In the genomic region with DNA sequence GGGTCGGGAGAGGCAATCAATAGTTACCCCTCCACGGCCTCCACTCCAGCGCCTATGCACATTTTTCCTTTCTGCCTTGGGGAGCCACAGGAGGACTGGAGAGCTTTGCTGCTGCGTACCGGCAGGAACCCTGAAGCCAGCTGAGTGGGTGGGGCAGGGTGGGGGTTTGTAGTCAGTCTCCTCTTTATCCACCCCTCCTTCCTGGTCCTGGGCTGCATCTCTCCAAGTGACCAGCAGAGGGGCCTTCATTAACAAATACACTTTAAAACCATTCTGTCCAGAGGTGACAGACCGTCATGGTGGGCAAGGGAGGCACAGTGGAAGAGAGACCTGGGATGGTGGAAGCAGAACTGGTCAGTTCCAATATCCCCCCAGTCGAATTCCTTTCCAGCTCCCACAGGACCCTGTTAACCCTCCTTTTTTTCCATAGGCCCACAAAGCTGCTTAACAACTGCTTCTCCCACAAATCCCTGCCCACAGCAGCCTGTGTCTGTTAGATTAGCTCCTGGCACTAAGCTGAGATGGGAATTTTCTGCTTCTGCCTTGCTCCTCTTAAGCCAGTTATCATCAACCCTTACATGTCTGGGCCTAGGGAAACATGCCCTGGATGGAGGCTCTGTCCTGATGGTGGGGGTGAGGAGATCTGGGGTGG, we compare ENCODE assay signal across 8 cellular contexts. TPM values are rescaled to one million over a fixed set of nuclear protein-coding genes. Genes with fewer than 3 reads are reported as not detected.
DNase-seq lines count a peak whose midpoint lies in the region; TF ChIP-seq lines count a peak whose summit lies in the region.

No MANE protein-coding gene starts in this region.

- no peaks in the 10 kb centered on the region for H3K36me3 ChIP-seq in SJSA1
- no peaks in the 10 kb centered on the region for H3K36me3 ChIP-seq in uterus

- no peaks in the 10 kb centered on the region for H3K9me3 ChIP-seq in SJSA1 (replicated peaks)
- no peaks in the 10 kb centered on the region for H3K9me3 ChIP-seq in uterus

- no peaks in the 10 kb centered on the region for H3K27me3 ChIP-seq in SJSA1 (replicated peaks)
- no peaks in the 10 kb centered on the region for H3K27me3 ChIP-seq in uterus

- in situ Hi-C loops in ACHN (cut with HindIII; ENCODE audit: low pct_ligation_motif_present, low pct_unique_long_range_greater_than_20kb, low sequenced_read_pairs), result no loop called here

- intact Hi-C loops in uterus (cut with DNase I; ENCODE audit: low total_unique reads), result no loop called here

- POLR2A ChIA-PET in GM10248 (lab: Yijun Ruan, JAX), result no interaction called here

- H3K4me1 ChIP-seq in SJSA1 (replicated peaks) (no peaks in the 10 kb centered on the region; the same call in none of the 2 replicates), uterus (peaks cover 0 to 7% of the 10 kb centered on the region in 2 donors)

- TF ChIP-seq CTCF in GM10248 (IDR thresholded peaks at IDR 0.05; ENCODE audit: control extremely low read depth, extremely low read depth, low read depth, missing control alignments) (peak; percentile 61), LNCAP (IDR thresholded peaks at IDR 0.05) (peak; percentile 60), uterus (IDR thresholded peaks at IDR 0.05) (peak; percentile 48 to 71 (median 58))

- H3K27ac ChIP-seq in SJSA1 (no peak overlapping the region), uterus (no peak overlapping the region)

- CTCF ChIA-PET in GM10248 (lab: Yijun Ruan, JAX), result interaction anchor here (0.7 to 6.3 kb wide), 20 partner anchors 10 to 192 kb away, joined by 3 to 53 read pairs (median 5); partner anchors contain the start of genes HINFP and NLRX1

- DNase-seq in ACHN (peak; percentile 70), GM10248 (ENCODE audit: extremely low spot score) (peak; percentile 82), SJSA1 (ENCODE audit: low read depth in 1 of 2, low spot score in 2 of 2) (peak; percentile 22 to 64), ecto neural progenitor cell (ENCODE audit: low spot score) (peak; percentile 83), medulla oblongata (ENCODE audit: extremely low spot score) (peak; percentile 56), uterus (peak; percentile 46 to 56), activated T-cell treated with anti-CD3 and anti-CD28 coated beads for 4 hours (no peak)

- no peak for TF ChIP-seq POLR2A in uterus (IDR thresholded peaks at IDR 0.05)

- H3K4me3 ChIP-seq in SJSA1 (no peak overlapping the region), uterus (no peak overlapping the region)

RNA-seq across cellular contexts. Expression of gene ABCG4, which starts 3.9 kb away (rescaled TPM):
- 0.05 TPM in 1 of 2 replicates, not detected in the other for total RNA-seq in SJSA1 (2014; rRNA removed; shearing (Covaris generic))
- 1 to 10 TPM in 1 of 4 donors, under 1 TPM in 1, not detected in 2; 0.55 to 2.7 TPM for total RNA-seq in uterus

RNA-seq across cellular contexts. Expression of gene HINFP, which starts 23.6 kb away (rescaled TPM):
- 3.1 and 6.7 TPM in 2 replicates for total RNA-seq in SJSA1 (2014; rRNA removed; shearing (Covaris generic))
- total RNA-seq in uterus, result 10 to 100 TPM; 13.5 to 27.6 (median 15.4) TPM

RNA-seq across cellular contexts. Expression of gene NLRX1, which starts 23.6 kb away (rescaled TPM):
- total RNA-seq in SJSA1 (2014; rRNA removed; shearing (Covaris generic)), result 3.1 and 5.5 TPM in 2 replicates
- 10 to 100 TPM in 3 of 4 donors, 1 to 10 TPM in 1; 5.1 to 23.5 (median 16.8) TPM for total RNA-seq in uterus

RNA-seq across cellular contexts. Expression of gene C2CD2L, which starts 37.8 kb away (rescaled TPM):
- 5.1 and 5.4 TPM in 2 replicates for total RNA-seq in SJSA1 (2014; rRNA removed; shearing (Covaris generic))
- 10 to 100 TPM in 1 of 4 donors, 1 to 10 TPM in 3; 1.8 to 14.3 (median 2.7) TPM for total RNA-seq in uterus

RNA-seq across cellular contexts. Expression of gene NHERF4, which starts 40.3 kb away (rescaled TPM):
- not detected in 2 replicates for total RNA-seq in SJSA1 (2014; rRNA removed; shearing (Covaris generic))
- under 1 TPM in 2 of 4 donors, not detected in 2; under 0.01 to 0.41 TPM for total RNA-seq in uterus
